ENCODE assay signal across 8 cellular contexts in the genomic region with DNA sequence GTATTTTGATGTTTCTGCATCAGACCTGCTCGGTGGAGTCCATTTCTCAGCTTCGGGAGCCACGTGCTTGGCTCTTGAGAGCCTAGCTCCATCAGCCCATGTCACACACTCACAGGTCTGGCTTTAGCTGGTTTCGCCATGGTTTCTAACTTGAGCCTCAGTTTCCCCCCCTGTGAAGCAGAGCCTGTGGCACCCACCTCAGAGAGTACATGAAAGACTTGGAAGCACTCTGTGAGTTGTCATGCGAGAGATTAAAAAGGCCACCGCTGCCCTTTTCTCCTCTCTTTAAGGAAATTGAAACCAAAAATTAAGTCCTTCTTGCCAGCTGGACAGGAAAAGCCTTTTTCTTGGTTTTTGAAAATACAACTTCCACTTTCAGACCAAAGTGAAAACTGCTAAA. TPM values are rescaled to one million over a fixed set of nuclear protein-coding genes. Genes with fewer than 3 reads are reported as not detected.
DNase-seq lines count a peak whose midpoint lies in the region; ATAC-seq and TF ChIP-seq lines count a peak whose summit lies in the region.

No MANE protein-coding gene starts in this region.

- 20% methylated on average over 6 of the region's 6 CpGs for WGBS in right cardiac atrium

- peaks cover 13% of the 10 kb centered on the region for H3K36me3 ChIP-seq in GM06990 (ENCODE audit: control insufficient read depth, insufficient read depth, low read length)
- H3K36me3 ChIP-seq in Panc1 (ENCODE audit: control insufficient read depth, insufficient read depth, low read length), result no peaks in the 10 kb centered on the region; the same call in 1 of the 2 replicates

- in situ Hi-C loops in Panc1 (cut with HindIII; ENCODE audit: low pct_unique_long_range_greater_than_20kb, low sequenced_read_pairs), result no loop called here

- CTCF ChIA-PET in Panc1 (lab: Charles Lee), result no interaction called here

- POLR2A ChIA-PET in Panc1 (lab: Charles Lee), result no interaction called here

- H3K9me3 ChIP-seq in Panc1 (ENCODE audit: control insufficient read depth, insufficient read depth, low read depth, low read length), result no peaks in the 10 kb centered on the region
- peaks cover 2% of the 10 kb centered on the region for H3K9me3 ChIP-seq in right cardiac atrium (ENCODE audit: control insufficient read depth, low read length)

- peak overlapping the region; percentile 56 for H3K27ac ChIP-seq in Panc1 (ENCODE audit: low read length)
- peak overlapping the region; percentile 21 for H3K27ac ChIP-seq in right cardiac atrium (ENCODE audit: low read length)

- H3K4me3 ChIP-seq in GM06990 (replicated peaks; ENCODE audit: low read depth, low read length) (peak overlapping the region; percentile 52), Panc1 (ENCODE audit: low read depth in 2 of 2, low read length in 2 of 2) (no peak overlapping the region), right cardiac atrium (ENCODE audit: low read length) (peak overlapping the region; percentile 7)

- TF ChIP-seq CTCF in GM06990 (IDR thresholded peaks at IDR 0.05; ENCODE audit: insufficient read depth, low read length, poor library complexity, severe bottlenecking) (no peak), Panc1 (IDR thresholded peaks at IDR 0.05) (no peak)

- H3K4me1 ChIP-seq in Panc1 (ENCODE audit: control insufficient read depth, insufficient read depth, low read length), result peaks cover 34% of the 10 kb centered on the region
- peaks cover 37% of the 10 kb centered on the region for H3K4me1 ChIP-seq in right cardiac atrium (ENCODE audit: control insufficient read depth, insufficient read depth, low read length)

- no TSS peak for BruUV-seq in Panc1 (replicated peaks; lab: Mats Ljungman, UMichigan)

- DNase-seq in GM06990 (ENCODE audit: extremely low read depth, insufficient read length) (peak; percentile 48), Panc1 (ENCODE audit: low read depth, low spot score) (no peak), right cardiac atrium (no peak), COLO829 (ENCODE audit: low spot score) (no peak), NK-92 (lab: John Stamatoyannopoulos, UW; ENCODE audit: unreplicated experiment) (no peak), NCI-H524 (lab: John Stamatoyannopoulos, UW) (no peak)
- no peak for DNase-seq in activated CD4-positive, alpha-beta T cell treated with anti-CD3 and anti-CD28 coated beads, Interleukin-2, amount 50 U/mL, for 48 hours

- ATAC-seq in GM21717 (IDR thresholded peaks at IDR 0.05; ENCODE audit: unreplicated experiment) (peak; percentile 48), Panc1 (no peak), right cardiac atrium (peak; percentile 27 to 28)

- intact Hi-C loops in Panc1 (cut with micrococcal nuclease; ENCODE audit: unreplicated experiment) (no loop called here), right cardiac atrium (cut with DNase I) (no loop called here)

- H3K27me3 ChIP-seq in GM06990 (replicated peaks; ENCODE audit: control insufficient read depth, insufficient read depth, low read length) (no peaks in the 10 kb centered on the region), Panc1 (ENCODE audit: control insufficient read depth, insufficient read depth, low read length) (no peaks in the 10 kb centered on the region), right cardiac atrium (ENCODE audit: control insufficient read depth, insufficient read depth) (no peaks in the 10 kb centered on the region)

RNA-seq across cellular contexts. Expression of a gene that starts 8.8 kb away (rescaled TPM):
- 29.6 TPM for total RNA-seq in Panc1 (2021; ENCODE audit: unreplicated experiment)
- 21.0 TPM for polyA plus RNA-seq in Panc1 (2012; ENCODE audit: insufficient read length)
- 10 to 100 TPM; 11.2 to 14.5 (median 12.3) TPM for total RNA-seq in right cardiac atrium
- 4.7 TPM for polyA plus RNA-seq in right cardiac atrium

Comparison
In these comparisons a context has a peak if more than half of its experiments do, and no peak if none do; other contexts are left out.
1. H3K4me3 ChIP-seq: peak in GM06990 (single experiment) and right cardiac atrium (single experiment); none in Panc1 (0 of 2).